8 cellular contexts compared by ENCODE assay signal in genomic region chr3:122415762-122416654, GRCh38. TPM values are rescaled to one million over a fixed set of nuclear protein-coding genes. Genes with fewer than 3 reads are reported as not detected.
DNase-seq lines count a peak whose midpoint lies in the region; ATAC-seq and TF ChIP-seq lines count a peak whose summit lies in the region.

TSS of gene WDR5B (minus strand) at chr3:122416062. CDS start at chr3:122415528, 534 bp downstream.

- H3K4me3 ChIP-seq in OCI-LY7 (ENCODE audit: low read depth, low read length, poor library complexity, severe bottlenecking) (peak within 1 kb of the TSS; percentile 85), prostate gland (peak within 1 kb of the TSS; percentile 48 to 61), uterus (peak within 1 kb of the TSS; percentile 76 to 86)

- H3K27me3 ChIP-seq in prostate gland (replicated peaks; ENCODE audit: insufficient read depth): no peaks in the 10 kb centered on the region
- H3K27me3 ChIP-seq in uterus: no peaks in the 10 kb centered on the region

- peaks cover 38% of the 10 kb centered on the region for H3K4me1 ChIP-seq in OCI-LY7 (ENCODE audit: insufficient read depth, low read length, poor library complexity, severe bottlenecking)
- H3K4me1 ChIP-seq in prostate gland (replicated peaks): no peaks in the 10 kb centered on the region
- H3K4me1 ChIP-seq in uterus: peaks cover 6% of the 10 kb centered on the region in 2 donors

- POLR2A ChIA-PET in OCI-LY7 (lab: Charles Lee): interaction anchor here (0.7 to 3.5 kb wide), 13 partner anchors 9 to 786 kb away, joined by 3 to 44 read pairs (median 4); partner anchors contain the start of genes FAM162A, HSPBAP1, MIX23 and SEC22A

- intact Hi-C loops in OCI-LY7 (cut with micrococcal nuclease; ENCODE audit: unreplicated experiment) (loop anchor here (1.0 to 10.0 kb wide), 4 partner anchors 32 to 869 kb away; partner anchors contain the start of genes FAM162A, HSPBAP1, KPNA1 and POLQ), cardiac septum (cut with DNase I) (loop anchor here (2.0 kb wide), 3 partner anchors 33 to 149 kb away; partner anchors contain the start of genes DTX3L, KPNA1, MIX23 and PARP9), prostate gland (cut with DNase I) (loop anchor here (10.0 kb wide), 1 partner anchor 99 kb away; the partner anchor contains the start of gene KPNA1), uterus (cut with DNase I; ENCODE audit: low total_unique reads) (no loop called here)

- H3K9me3 ChIP-seq in OCI-LY7 (ENCODE audit: low read length): no peaks in the 10 kb centered on the region
- H3K9me3 ChIP-seq in prostate gland: no peaks in the 10 kb centered on the region
- no peaks in the 10 kb centered on the region for H3K9me3 ChIP-seq in uterus

- peak within 1 kb of the TSS; percentile 87 for H3K27ac ChIP-seq in OCI-LY7 (ENCODE audit: low read depth, low read length, poor library complexity, severe bottlenecking)
- peak within 1 kb of the TSS; percentile 80 to 93 for H3K27ac ChIP-seq in prostate gland
- H3K27ac ChIP-seq in uterus: peak within 1 kb of the TSS; percentile 87 to 89

- no peaks in the 10 kb centered on the region for H3K9me3 Mint-ChIP-seq in activated naive CD8-positive, alpha-beta T cell (ENCODE audit: low read depth)

- H3K36me3 Mint-ChIP-seq in activated naive CD8-positive, alpha-beta T cell: peaks cover 10% of the 10 kb centered on the region

- H3K4me2 ChIP-seq in OCI-LY7 (ENCODE audit: low read length): peak within 1 kb of the TSS; percentile 98

- H3K79me2 ChIP-seq in OCI-LY7 (ENCODE audit: insufficient read depth, low read depth, low read length): peaks cover 35% of the 10 kb centered on the region

- peaks cover 53% of the 10 kb centered on the region for H3K4me1 Mint-ChIP-seq in activated naive CD8-positive, alpha-beta T cell (ENCODE audit: low read depth)

- WGBS in prostate gland: under 1% methylated on average over 48 of the region's 48 CpGs

- H2AFZ ChIP-seq in OCI-LY7 (ENCODE audit: low read length): peak within 1 kb of the TSS; percentile 62; the same call in 1 of the 2 replicates

- CTCF ChIA-PET in OCI-LY7 (lab: Charles Lee; ENCODE audit: unreplicated experiment): interaction anchor here (1.0 kb wide), 1 partner anchor 32 kb away, joined by 3 read pairs; the partner anchor contains the start of gene FAM162A

- H3K27me3 Mint-ChIP-seq in activated naive CD8-positive, alpha-beta T cell: no peaks in the 10 kb centered on the region

- no peaks in the 10 kb centered on the region for H3K9me2 ChIP-seq in OCI-LY7 (ENCODE audit: insufficient read depth, low read length)

- peak; percentile 92 for DNase-seq in GM10266 (ENCODE audit: extremely low spot score)
- DNase-seq in OCI-LY7 (ENCODE audit: low spot score): peak; percentile 98
- peak; percentile 99 for DNase-seq in cardiac septum (ENCODE audit: low spot score)
- DNase-seq in prostate gland (ENCODE audit: low spot score): peak; percentile 97
- DNase-seq in uterus: peak; percentile 98
- DNase-seq in NCI-H187 treated with DMSO at 0.1 percent for 48 hours (lab: John Stamatoyannopoulos, UW): no peak

- no peaks in the 10 kb centered on the region for H4K20me1 ChIP-seq in OCI-LY7 (ENCODE audit: insufficient read depth, low read length)

- TF ChIP-seq POLR2A in prostate gland (IDR thresholded peaks at IDR 0.05) (peak; percentile 79), uterus (IDR thresholded peaks at IDR 0.05) (peak; percentile 81 to 84)

- TF ChIP-seq CTCF in GM10266 (IDR thresholded peaks at IDR 0.05; ENCODE audit: control insufficient read depth, insufficient read depth, low read depth, missing control alignments) (no peak), OCI-LY7 (conservative IDR thresholded peaks at IDR 0.05; ENCODE audit: low read length) (0 out of 2 replicates have a peak, but pooled peaks have one; percentile 13), prostate gland (IDR thresholded peaks at IDR 0.05) (peak in 2 of 4 experiments; percentile 18 to 24), uterus (IDR thresholded peaks at IDR 0.05) (peak in 1 of 4 experiments; percentile 19)

- ATAC-seq in HG02571 (IDR thresholded peaks at IDR 0.05; ENCODE audit: unreplicated experiment): peak; percentile 87

- peak within 1 kb of the TSS; percentile 97 for H3K4me3 Mint-ChIP-seq in activated naive CD8-positive, alpha-beta T cell

- peaks cover 22% of the 10 kb centered on the region for H3K36me3 ChIP-seq in OCI-LY7 (ENCODE audit: insufficient read depth, low read length)
- no peaks in the 10 kb centered on the region for H3K36me3 ChIP-seq in prostate gland
- H3K36me3 ChIP-seq in uterus: no peaks in the 10 kb centered on the region

- peak within 1 kb of the TSS; percentile 100 for H3K27ac Mint-ChIP-seq in activated naive CD8-positive, alpha-beta T cell

- TSS peak; percentile 88 for BruUV-seq in OCI-LY7 (replicated peaks; lab: Mats Ljungman, UMichigan)

RNA-seq across cellular contexts. Expression of gene WDR5B, which starts in this region (rescaled TPM):
- total RNA-seq in OCI-LY7 (2014; rRNA removed; shearing (Covaris generic)): 6.9 and 8.3 TPM in 2 replicates
- 6.3 and 7.3 TPM in 2 replicates for total RNA-seq in OCI-LY7 (2022)
- total RNA-seq in cardiac septum: 2.7 TPM
- total RNA-seq in prostate gland: 1 to 10 TPM; 4.5 to 6.5 TPM
- 1 to 10 TPM; 2.4 to 9.8 (median 4.7) TPM for total RNA-seq in uterus
